Comparison of ENCODE assay signal across 28 cellular contexts in the genomic region with DNA sequence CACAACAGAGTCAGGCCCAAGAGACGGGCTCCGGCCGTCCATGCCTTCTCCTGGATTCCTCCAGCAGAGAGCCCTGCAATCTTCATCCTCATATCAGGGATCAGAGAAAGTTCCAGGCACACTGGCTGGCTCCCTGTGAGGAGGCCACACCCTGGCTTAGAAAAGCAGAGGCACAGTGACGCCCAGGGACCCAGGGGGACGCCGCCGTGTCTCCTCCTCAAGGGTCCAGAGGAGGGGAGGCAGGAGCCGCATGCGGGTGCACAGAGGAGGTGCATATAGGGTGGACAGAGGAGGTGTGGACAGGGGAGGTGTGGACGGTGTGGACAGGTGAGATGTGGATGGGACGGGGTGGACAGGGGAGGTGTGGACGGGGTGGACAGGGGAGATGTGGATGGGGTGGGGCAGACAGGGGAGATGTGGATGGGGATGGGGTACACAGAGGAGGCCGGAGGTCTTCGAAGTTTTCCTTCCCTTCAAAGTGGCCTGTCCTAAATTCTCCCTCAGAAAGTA.
"Had no signal": no experiment of that assay in that cellular context is flagged by ENCODE, and none has a peak within 500 bp of the region (broad histone marks: within the 10 kb centered on the region; RNA-seq: fewer than 3 reads in every experiment).

No MANE protein-coding gene starts in this region.

- H3K4me3 ChIP-seq: colonic mucosa, gastrocnemius medialis, hepatocyte, left ventricle myocardium inferior, lower lobe of right lung, smooth muscle cell, stomach, thyroid gland, vagina had no signal

- ATAC-seq: esophagus mucosa; gastrocnemius medialis; left colon; lower lobe of right lung; natural killer cell treated with Interleukin-12 subunit alpha and Interleukin-12 subunit beta and Interleukin-15 and Interleukin-18, amount 100 ng/mL, for 72 hours; sciatic nerve had no signal

- H3K36me3 ChIP-seq: colonic mucosa, gastrocnemius medialis, left ventricle myocardium inferior, lower lobe of right lung, stomach, thyroid gland, vagina had no signal

- H3K4me1 ChIP-seq: colonic mucosa, gastrocnemius medialis, left ventricle myocardium inferior, lower lobe of right lung, parathyroid adenoma, stomach had no signal

- H3K27me3 Mint-ChIP-seq: dendritic cell treated with granulocyte-macrophage colony-stimulating factor and Interleukin-4, amounts not matched to agents 40 ng/mL and 50 ng/mL, for 4 days had no signal

- H3K36me3 Mint-ChIP-seq: natural killer cell treated with Interleukin-12 subunit alpha and Interleukin-12 subunit beta and Interleukin-15 and Interleukin-18, amount 100 ng/mL, for 72 hours had no signal

- H3K9me3 ChIP-seq: colonic mucosa, gastrocnemius medialis, lower lobe of right lung, thyroid gland, vagina had no signal

- H3K27ac Mint-ChIP-seq: dendritic cell treated with granulocyte-macrophage colony-stimulating factor and Interleukin-4, amounts not matched to agents 40 ng/mL and 50 ng/mL, for 4 days; endodermal cell; natural killer cell treated with Interleukin-12 subunit alpha and Interleukin-12 subunit beta and Interleukin-15 and Interleukin-18, amount 100 ng/mL, for 72 hours; progenitor cell of endocrine pancreas had no signal

- DNase-seq: colonic mucosa; effector CD8-positive, alpha-beta T cell; endodermal cell; foreskin fibroblast; gastrocnemius medialis; kidney glomerular epithelial cell; left colon; left ventricle myocardium inferior; lower lobe of right lung; stimulated activated CD4-positive, alpha-beta T cell treated with anti-CD3 and anti-CD28 coated beads, Interleukin-12 subunit alpha, Interleukin-12 subunit beta, amount 100 ng/mL, for 4 hours; stimulated activated CD4-positive, alpha-beta T cell treated with anti-CD3 and anti-CD28 coated beads, Interleukin-1b, Interleukin-23, amount 100 ng/mL, for 48 hours; stimulated activated CD4-positive, alpha-beta T cell treated with anti-CD3 and anti-CD28 coated beads, Interleukin-4, amount 100 ng/mL, for 1 hour; stimulated activated CD8-positive, alpha-beta memory T cell treated with anti-CD3 and anti-CD28 coated beads, Interleukin-4, amount 100 ng/mL, for 48 hours; stimulated activated naive CD4-positive, alpha-beta T cell treated with Interleukin-2 at 50 U/mL for 16 hours; stomach; thyroid gland; trophoblast cell had no signal

- H3K27me3 ChIP-seq: colonic mucosa, gastrocnemius medialis, hepatocyte, thyroid gland, vagina had no signal

- H3K4me1 Mint-ChIP-seq: endodermal cell, neural crest cell had no signal

- H3K9me3 Mint-ChIP-seq: dendritic cell treated with granulocyte-macrophage colony-stimulating factor and Interleukin-4, amounts not matched to agents 40 ng/mL and 50 ng/mL, for 4 days; endodermal cell; natural killer cell treated with Interleukin-12 subunit alpha and Interleukin-12 subunit beta and Interleukin-15 and Interleukin-18, amount 100 ng/mL, for 72 hours; neural crest cell had no signal

- H3K4me3 Mint-ChIP-seq: dendritic cell treated with granulocyte-macrophage colony-stimulating factor and Interleukin-4, amounts not matched to agents 40 ng/mL and 50 ng/mL, for 4 days; endodermal cell; natural killer cell treated with Interleukin-12 subunit alpha and Interleukin-12 subunit beta and Interleukin-15 and Interleukin-18, amount 100 ng/mL, for 72 hours; neural crest cell had no signal

- H3K27ac ChIP-seq: colonic mucosa, epithelial cell of prostate, gastrocnemius medialis, hepatocyte, left ventricle myocardium inferior, lower lobe of right lung, parathyroid adenoma, stomach, thyroid gland, vagina had no signal
